ENCODE assay signal across 8 cellular contexts in the genomic region with DNA sequence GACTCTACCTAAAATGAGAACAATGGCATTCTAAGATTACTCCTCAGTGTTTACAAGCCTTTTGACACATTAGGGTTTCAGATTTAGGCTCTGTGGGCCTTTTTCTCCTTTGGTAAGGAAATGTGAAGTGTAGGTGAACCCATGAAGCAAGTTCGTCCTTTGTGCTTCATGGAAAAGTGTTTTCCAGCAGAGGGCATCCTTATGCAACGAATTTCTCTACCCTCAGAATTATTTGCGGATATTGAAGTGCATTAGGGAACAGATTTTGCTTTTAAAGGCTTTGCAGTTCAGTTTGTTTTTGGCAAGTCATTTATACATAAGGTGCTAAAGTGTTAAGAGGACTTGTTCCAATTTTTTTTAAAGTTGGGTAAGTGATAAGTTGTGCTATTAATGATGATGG. TPM values are rescaled to one million over a fixed set of nuclear protein-coding genes. Genes with fewer than 3 reads are reported as not detected.
DNase-seq lines count a peak whose midpoint lies in the region; ATAC-seq and TF ChIP-seq lines count a peak whose summit lies in the region.

No MANE protein-coding gene starts in this region.

- H3K36me3 ChIP-seq in heart right ventricle (no peaks in the 10 kb centered on the region), right atrium auricular region (no peaks in the 10 kb centered on the region), thoracic aorta (no peaks in the 10 kb centered on the region)

- DNase-seq in heart right ventricle (peak in 1 of 2 donors; percentile 8), right atrium auricular region (ENCODE audit: low spot score) (no peak), NCI-H748 treated with DMSO at 0.1 percent for 48 hours (lab: John Stamatoyannopoulos, UW) (peak; percentile 73), erythroblast (lab: John Stamatoyannopoulos, UW) (peak; percentile 7 to 24), thoracic aorta (ENCODE audit: low spot score) (no peak), SKM-1 treated with dmso at 0.1 percent for 144 hours (lab: John Stamatoyannopoulos, UW; ENCODE audit: unreplicated experiment) (no peak), NCI-H2029 treated with DMSO at 0.1 percent for 48 hours (lab: John Stamatoyannopoulos, UW) (no peak)

- H3K9me3 ChIP-seq in heart right ventricle (peaks cover 0 to 6% (median 0%) of the 10 kb centered on the region in 11 donors), right atrium auricular region (no peaks in the 10 kb centered on the region), thoracic aorta (no peaks in the 10 kb centered on the region)

- no peak overlapping the region for H3K27ac ChIP-seq in heart right ventricle
- no peak overlapping the region for H3K27ac ChIP-seq in right atrium auricular region
- no peak overlapping the region for H3K27ac ChIP-seq in thoracic aorta

- no peak for ATAC-seq in heart right ventricle
- ATAC-seq in thoracic aorta (ENCODE audit: insufficient number of reproducible peaks, low FRiP score, low read depth), result no peak
- no peak for ATAC-seq in HG03457 (IDR thresholded peaks at IDR 0.05; ENCODE audit: unreplicated experiment)

- TF ChIP-seq CTCF in heart right ventricle (IDR thresholded peaks at IDR 0.05), result peak in 7 of 9 donors; percentile 30 to 64 (median 47)
- TF ChIP-seq CTCF in right atrium auricular region (IDR thresholded peaks at IDR 0.05), result peak in 1 of 2 donors; percentile 61
- TF ChIP-seq CTCF in thoracic aorta (IDR thresholded peaks at IDR 0.05), result peak; percentile 26

- H3K4me3 ChIP-seq in heart right ventricle (no peak overlapping the region), right atrium auricular region (no peak overlapping the region), thoracic aorta (no peak overlapping the region)

- TF ChIP-seq POLR2A in erythroblast (IDR thresholded peaks at IDR 0.05; ENCODE audit: low read length), result no peak

- H3K4me1 ChIP-seq in heart right ventricle (no peaks in the 10 kb centered on the region), right atrium auricular region (no peaks in the 10 kb centered on the region), thoracic aorta (ENCODE audit: control insufficient read depth in 1 of 2, low read depth in 2 of 2) (no peaks in the 10 kb centered on the region)

- intact Hi-C loops in heart right ventricle (cut with DNase I), result loop anchor here in 3 of 10 donors (10.0 kb wide), 2 partner anchors 646 to 1106 kb away; no protein-coding TSS in a partner anchor

- WGBS in heart right ventricle, 2 donors, result 2 to 3% methylated on average over 3 of the region's 3 CpGs

- H3K27me3 ChIP-seq in heart right ventricle, result peaks cover 0 to 4% (median 0%) of the 10 kb centered on the region in 7 donors
- H3K27me3 ChIP-seq in right atrium auricular region, result no peaks in the 10 kb centered on the region
- no peaks in the 10 kb centered on the region for H3K27me3 ChIP-seq in thoracic aorta (replicated peaks; ENCODE audit: insufficient read depth)

RNA-seq across cellular contexts. Expression of a gene that starts 55.7 kb away (rescaled TPM):
- 1 to 10 TPM in 7 of 10 donors, under 1 TPM in 3; 0.49 to 2.2 (median 1.3) TPM for total RNA-seq in heart right ventricle
- under 1 TPM; 0.03 to 0.29 TPM for polyA plus RNA-seq in heart right ventricle
- 1 to 10 TPM in 1 of 2 donors, under 1 TPM in 1; 0.67 to 1.5 TPM for total RNA-seq in right atrium auricular region
- total RNA-seq in thoracic aorta, result under 1 TPM in 1 of 2 donors, not detected in 1; 0.21 TPM

Comparison
In these comparisons a context has a peak if more than half of its experiments do, and no peak if none do; other contexts are left out.
1. DNase-seq: peak in NCI-H748 treated with DMSO at 0.1 percent for 48 hours (single experiment) and erythroblast (2 of 2); none in right atrium auricular region (single experiment), thoracic aorta (single experiment), SKM-1 treated with dmso at 0.1 percent for 144 hours (single experiment) and NCI-H2029 treated with DMSO at 0.1 percent for 48 hours (single experiment).